In genomic region chr11:309979-310572, GRCh38 we compare ENCODE assay signal across 9 cellular contexts. TPM values are rescaled to one million over a fixed set of nuclear protein-coding genes. Genes with fewer than 3 reads are reported as not detected.
DNase-seq lines count a peak whose midpoint lies in the region; ATAC-seq and TF ChIP-seq lines count a peak whose summit lies in the region.
"Not testable (repeated sequence)": the region's sequence is repeated elsewhere in the genome, so short reads cannot be mapped to it uniquely, and the experiment has no call there.
"Had no signal": no experiment of that assay in that cellular context is flagged by ENCODE, and none has a peak within 500 bp of the region (broad histone marks: within the 10 kb centered on the region; RNA-seq: fewer than 3 reads in every experiment).

No MANE protein-coding gene starts in this region.

- peak overlapping the region; percentile 64 for H3K4me2 ChIP-seq in DND-41 (ENCODE audit: insufficient read depth, low read length)
- H3K4me2 ChIP-seq in trophoblast cell (ENCODE audit: low read length) = peak overlapping the region; percentile 0

- H4K91ac ChIP-seq in trophoblast cell (ENCODE audit: low read depth, low read length) = not testable (repeated sequence)

- H3K9me3 ChIP-seq in DND-41 (ENCODE audit: insufficient read depth, low read length, severe bottlenecking); gastroesophageal sphincter; lung (ENCODE audit: control insufficient read depth in 2 of 2, insufficient read depth in 1 of 2, low read length in 1 of 2); trophoblast cell (ENCODE audit: insufficient read depth, low read depth, low read length); tibial artery: not testable (repeated sequence)

- H4K20me1 ChIP-seq in DND-41 (ENCODE audit: insufficient read depth, low read length) = not testable (repeated sequence)

- not testable (repeated sequence) for DNase-seq in DND-41; caudate nucleus (lab: John Stamatoyannopoulos, UW); lung (ENCODE audit: low spot score); trophoblast cell; tibial artery
- peak; percentile 46 for DNase-seq in NB4 (ENCODE audit: low read depth)
- peak; percentile 15 for DNase-seq in activated CD8-positive, alpha-beta memory T cell treated with anti-CD3 and anti-CD28 coated beads, Interleukin-2, amount 50 U/mL, for 4 hours

- peak overlapping the region in 1 of 2 experiments; percentile 52; a peak in 2 of 4 replicates for H3K4me3 ChIP-seq in DND-41 (ENCODE audit: low read depth in 1 of 2, low read length in 2 of 2)
- peak overlapping the region; percentile 62 for H3K4me3 ChIP-seq in NB4 (ENCODE audit: low read depth, low read length)
- H3K4me3 ChIP-seq in gastroesophageal sphincter = peak overlapping the region; percentile 16 to 58
- peak overlapping the region; percentile 35 for H3K4me3 ChIP-seq in lung
- H3K4me3 ChIP-seq in trophoblast cell (ENCODE audit: low read depth, low read length) = not testable (repeated sequence)
- H3K4me3 ChIP-seq in tibial artery = peak overlapping the region; percentile 54

- not testable (repeated sequence) for TF ChIP-seq EP300 in gastroesophageal sphincter (IDR thresholded peaks at IDR 0.05)

- ATAC-seq in DND-41 (ENCODE audit: insufficient read depth, low read depth); lung (ENCODE audit: insufficient read depth, low FRiP score): not testable (repeated sequence)
- ATAC-seq in gastroesophageal sphincter = peak; percentile 3

- peaks cover 50% of the 10 kb centered on the region for H3K4me1 ChIP-seq in DND-41 (ENCODE audit: insufficient read depth, low read length)
- peaks cover 0 to 66% (median 21%) of the 10 kb centered on the region in 3 donors for H3K4me1 ChIP-seq in gastroesophageal sphincter
- H3K4me1 ChIP-seq in lung (ENCODE audit: control insufficient read depth in 2 of 2, insufficient read depth in 2 of 2, low read length in 2 of 2) = peaks cover 0 to 10% of the 10 kb centered on the region in 2 donors
- peaks cover 20 to 26% of the 10 kb centered on the region in 2 experiments for H3K4me1 ChIP-seq in trophoblast cell (ENCODE audit: control insufficient read depth in 1 of 2, insufficient read depth in 2 of 2, low read length in 2 of 2)
- H3K4me1 ChIP-seq in tibial artery = peaks cover 0 to 31% (median 18%) of the 10 kb centered on the region in 4 donors

- not testable (repeated sequence) for TF ChIP-seq CTCF in DND-41 (IDR thresholded peaks at IDR 0.05; ENCODE audit: borderline replicate concordance, extremely low read depth, low read length, poor library complexity, severe bottlenecking); NB4 (IDR thresholded peaks at IDR 0.05; ENCODE audit: low read depth, low read length); gastroesophageal sphincter (IDR thresholded peaks at IDR 0.05); lung (IDR thresholded peaks at IDR 0.05; ENCODE audit: control extremely low read depth, extremely low read depth); tibial artery (IDR thresholded peaks at IDR 0.05)

- H3K4ac ChIP-seq in trophoblast cell (ENCODE audit: low read depth, low read length) = not testable (repeated sequence)

- not testable (repeated sequence) for H2AK5ac ChIP-seq in trophoblast cell (ENCODE audit: low read length)

- TF ChIP-seq POLR2A in NB4 (IDR thresholded peaks at IDR 0.05; ENCODE audit: extremely low read depth, insufficient read length); gastroesophageal sphincter (IDR thresholded peaks at IDR 0.05): not testable (repeated sequence)

- not testable (repeated sequence) for H2BK12ac ChIP-seq in trophoblast cell (ENCODE audit: low read length)

- not testable (repeated sequence) for H3K23ac ChIP-seq in trophoblast cell (ENCODE audit: low read length)

- WGBS in gastroesophageal sphincter (ENCODE audit: low coverage in 1 of 2), 2 donors = 0% methylated on average over 1 of the region's 18 CpGs
- 8 to 18% methylated on average over 5 of the region's 18 CpGs for WGBS in lung, 2 donors
- WGBS in trophoblast cell (ENCODE audit: extremely low coverage, insufficient coverage, insufficient read length) = no CpG with 5 or more reads among the region's 18 CpGs

- intact Hi-C loops in tibial artery (cut with DNase I; ENCODE audit: low total_unique reads) = loop anchor here (10.0 kb wide), 2 partner anchors 55 to 225 kb away; partner anchors contain the start of genes HRAS and LRRC56

- not testable (repeated sequence) for H3K27me3 ChIP-seq in DND-41 (ENCODE audit: insufficient read depth, low read length, poor library complexity); gastroesophageal sphincter; lung (ENCODE audit: control insufficient read depth, insufficient read depth); trophoblast cell (ENCODE audit: insufficient read depth, low read length); tibial artery

- peak overlapping the region; percentile 39 for H3K27ac ChIP-seq in DND-41 (ENCODE audit: low read length)
- peak overlapping the region; percentile 54 for H3K27ac ChIP-seq in caudate nucleus (ENCODE audit: low read depth, low read length)
- peak overlapping the region in 3 of 4 donors; percentile 81 to 94 (median 87) for H3K27ac ChIP-seq in gastroesophageal sphincter
- H3K27ac ChIP-seq in lung (ENCODE audit: low read depth in 1 of 2, low read length in 1 of 2) = peak overlapping the region; percentile 65 to 88
- not testable (repeated sequence) for H3K27ac ChIP-seq in trophoblast cell (ENCODE audit: low read depth, low read length)
- H3K27ac ChIP-seq in tibial artery = peak overlapping the region; percentile 67 to 79

- H4K12ac ChIP-seq in trophoblast cell (ENCODE audit: low read depth, low read length) = not testable (repeated sequence)

- not testable (repeated sequence) for H4K8ac ChIP-seq in trophoblast cell (ENCODE audit: low read depth, low read length)

- peak overlapping the region; percentile 50 for H3K9ac ChIP-seq in DND-41 (ENCODE audit: low read depth, low read length)
- not testable (repeated sequence) for H3K9ac ChIP-seq in trophoblast cell (ENCODE audit: low read length)

- H3K79me2 ChIP-seq in DND-41 (ENCODE audit: insufficient read depth, low read length) = peaks cover 26% of the 10 kb centered on the region
- H3K79me2 ChIP-seq in trophoblast cell (ENCODE audit: control insufficient read depth, insufficient read depth, low read length, poor library complexity) = not testable (repeated sequence)

- not testable (repeated sequence) for H2BK5ac ChIP-seq in trophoblast cell (ENCODE audit: low read depth, low read length, poor library complexity)

- H3K36me3 ChIP-seq in DND-41 (ENCODE audit: insufficient read depth, low read length); gastroesophageal sphincter; lung (ENCODE audit: control insufficient read depth in 2 of 2, insufficient read depth in 2 of 2, low read length in 2 of 2); trophoblast cell (ENCODE audit: control insufficient read depth in 1 of 2, insufficient read depth in 2 of 2, low read length in 2 of 2); tibial artery: not testable (repeated sequence)

- H2BK120ac ChIP-seq in trophoblast cell (ENCODE audit: insufficient read depth, low read length, poor library complexity) = not testable (repeated sequence)

- H3K18ac ChIP-seq in trophoblast cell (ENCODE audit: low read length) = not testable (repeated sequence)

- H3K79me1 ChIP-seq in trophoblast cell (ENCODE audit: low read length) = peaks cover 13% of the 10 kb centered on the region

- H2AFZ ChIP-seq in DND-41 (ENCODE audit: low read depth, low read length); trophoblast cell (ENCODE audit: insufficient read depth, low read length, poor library complexity): not testable (repeated sequence)

- not testable (repeated sequence) for H3K14ac ChIP-seq in trophoblast cell (ENCODE audit: low read length)

RNA-seq across cellular contexts. Expression of gene IFITM2, which starts 2.5 kb away (rescaled TPM):
- total RNA-seq in gastroesophageal sphincter (100 to 1,000 TPM in 3 of 4 donors, 10 to 100 TPM in 1; 89.3 to 183 (median 126) TPM), lung (100 to 1,000 TPM in 1 of 2 donors, 10 to 100 TPM in 1; 75.7 to 656 TPM)
- polyA plus RNA-seq in lung = 1,000 to 10,000 TPM; 1,063 to 4,189 TPM
- polyA plus RNA-seq in trophoblast cell (2013) = 165 and 166 TPM in 2 replicates

RNA-seq across cellular contexts. Expression of gene IFITM1, which starts 3.8 kb away (rescaled TPM):
- total RNA-seq in gastroesophageal sphincter (100 to 1,000 TPM in 3 of 4 donors, 10 to 100 TPM in 1; 29.9 to 138 (median 112) TPM), lung (100 to 1,000 TPM in 1 of 2 donors, 10 to 100 TPM in 1; 53.3 to 104 TPM)
- 100 to 1,000 TPM; 275 to 531 TPM for polyA plus RNA-seq in lung
- 84.5 and 88.4 TPM in 2 replicates for polyA plus RNA-seq in trophoblast cell (2013)

RNA-seq across cellular contexts. Expression of gene IFITM3, which starts 10.6 kb away (rescaled TPM):
- total RNA-seq in gastroesophageal sphincter (100 to 1,000 TPM; 219 to 467 (median 305) TPM), lung (100 to 1,000 TPM; 191 to 903 TPM)
- polyA plus RNA-seq in lung = 1,000 to 10,000 TPM; 1,642 to 2,585 TPM
- 267 and 298 TPM in 2 replicates for polyA plus RNA-seq in trophoblast cell (2013)

RNA-seq across cellular contexts. Expression of gene IFITM5, which starts 10.8 kb away (rescaled TPM):
- total RNA-seq in gastroesophageal sphincter (not detected), lung (not detected)
- not detected for polyA plus RNA-seq in lung
- not detected in 2 replicates for polyA plus RNA-seq in trophoblast cell (2013)
- total RNA-seq: OCI-LY7 had no signal

RNA-seq across cellular contexts. Expression of gene PGGHG, which starts 21.1 kb away (rescaled TPM):
- total RNA-seq in gastroesophageal sphincter (10 to 100 TPM in 2 of 4 donors, 1 to 10 TPM in 2; 8.5 to 35.3 (median 15.5) TPM), lung (10 to 100 TPM; 21.6 to 63.3 TPM)
- polyA plus RNA-seq in lung = 100 to 1,000 TPM; 112 to 145 TPM
- polyA plus RNA-seq in trophoblast cell (2013) = 35.5 and 36.9 TPM in 2 replicates
